1 cellular context compared by ENCODE assay signal in genomic region chr6:83192871-83193746, GRCh38.
A peak's percentile ranks its signal among the peaks of the same experiment; 100 is the strongest.
TF ChIP-seq lines count a peak whose summit lies in the region.

TSS of gene PGM3 (minus strand) at chr6:83193265. CDS start at chr6:83191012, 2,253 bp downstream.
TSS of gene RWDD2A (plus strand) at chr6:83193357. CDS start at chr6:83194452, 1,095 bp downstream.

TF ChIP-seq in HepG2, 621 proteins besides CTCF, POLR2A, EP300 and RAD21 (continued from another document and continues in another):
- TF ChIP-seq RNF219 (CRISPR knock-in tag; IDR thresholded peaks at IDR 0.05) (no peak; the same call in 1 of the 2 replicates), ZNF451 (CRISPR knock-in tag; IDR thresholded peaks at IDR 0.05) (no peak), FOXK1 (CRISPR knock-in tag; IDR thresholded peaks at IDR 0.05; ENCODE audit: borderline replicate concordance, low read depth) (peak; percentile 38; the same call in 1 of the 2 replicates), ZNF652 (CRISPR knock-in tag; IDR thresholded peaks at IDR 0.05; ENCODE audit: borderline replicate concordance, low read depth) (no peak), ZNF205 (CRISPR knock-in tag; IDR thresholded peaks at IDR 0.05) (peak; percentile 49; the same call in 1 of the 2 replicates), BRF2 (CRISPR knock-in tag; IDR thresholded peaks at IDR 0.05) (no peak), SOX6 (IDR thresholded peaks at IDR 0.05) (no peak), SOX6 (CRISPR knock-in tag; IDR thresholded peaks at IDR 0.05) (peak; percentile 33), HMG20B (CRISPR knock-in tag; conservative IDR thresholded peaks at IDR 0.05) (no peak), SMC3 (IDR thresholded peaks at IDR 0.05; ENCODE audit: low read length) (no peak), ZNF431 (CRISPR knock-in tag; IDR thresholded peaks at IDR 0.05; ENCODE audit: borderline replicate concordance, low read depth) (peak; percentile 65; the same call in 1 of the 2 replicates), POGZ (CRISPR knock-in tag; IDR thresholded peaks at IDR 0.05) (peak; percentile 70), SNAPC2 (CRISPR knock-in tag; IDR thresholded peaks at IDR 0.05) (peak; percentile 56; the same call in 1 of the 2 replicates), ATF3 (CRISPR knock-in tag; IDR thresholded peaks at IDR 0.05) (0 out of 2 replicates have a peak, but pooled peaks have one; percentile 47), MED13 (CRISPR knock-in tag; IDR thresholded peaks at IDR 0.05) (0 out of 2 replicates have a peak, but pooled peaks have one; percentile 32), AFF4 (CRISPR knock-in tag; IDR thresholded peaks at IDR 0.05) (no peak), ZNF263 (CRISPR knock-in tag; IDR thresholded peaks at IDR 0.05) (no peak), CENPT (CRISPR knock-in tag; IDR thresholded peaks at IDR 0.05; ENCODE audit: low read depth) (no peak), ZNF362 (CRISPR knock-in tag; IDR thresholded peaks at IDR 0.05; ENCODE audit: borderline replicate concordance) (no peak), ZBTB25 (CRISPR knock-in tag; IDR thresholded peaks at IDR 0.05) (0 out of 2 replicates have a peak, but pooled peaks have one; percentile 47), ZNF782 (CRISPR knock-in tag; IDR thresholded peaks at IDR 0.05; ENCODE audit: borderline replicate concordance) (no peak), MAFK (conservative IDR thresholded peaks at IDR 0.05 in 1 of 2, IDR thresholded peaks at IDR 0.05 in 1 of 2; ENCODE audit: low read length in 2 of 2) (no peak), ZBTB21 (CRISPR knock-in tag; IDR thresholded peaks at IDR 0.05) (no peak), PTBP1 (IDR thresholded peaks at IDR 0.05; ENCODE audit: low read depth, low read length, poor library complexity, severe bottlenecking) (no peak), ZFP36L2 (CRISPR knock-in tag; IDR thresholded peaks at IDR 0.05) (no peak; the same call in 1 of the 2 replicates), ZNF180 (CRISPR knock-in tag; IDR thresholded peaks at IDR 0.05; ENCODE audit: borderline replicate concordance, low read depth) (no peak), ZFYVE20 (CRISPR knock-in tag; IDR thresholded peaks at IDR 0.05; ENCODE audit: borderline replicate concordance, low read depth) (peak; percentile 62; the same call in 1 of the 2 replicates), ZNF230 (CRISPR knock-in tag; IDR thresholded peaks at IDR 0.05) (no peak; the same call in 1 of the 2 replicates), ZFP90 (CRISPR knock-in tag; IDR thresholded peaks at IDR 0.05; ENCODE audit: borderline replicate concordance) (peak; percentile 68; the same call in 1 of the 2 replicates), POLR2G (IDR thresholded peaks at IDR 0.05; ENCODE audit: low read depth, low read length) (peak; percentile 96), NFYC (CRISPR knock-in tag; IDR thresholded peaks at IDR 0.05) (peak; percentile 81), ZNF407 (CRISPR knock-in tag; IDR thresholded peaks at IDR 0.05; ENCODE audit: not compliant biosample characterization) (peak; percentile 59), KLF9 (CRISPR knock-in tag; IDR thresholded peaks at IDR 0.05; ENCODE audit: low read depth) (peak; percentile 70; the same call in 1 of the 2 replicates), ZNF30 (CRISPR knock-in tag; IDR thresholded peaks at IDR 0.05) (no peak; the same call in 1 of the 2 replicates), ZNF772 (CRISPR knock-in tag; IDR thresholded peaks at IDR 0.05) (peak; percentile 79; the same call in 1 of the 2 replicates), ZSCAN25 (CRISPR knock-in tag; IDR thresholded peaks at IDR 0.05) (peak; percentile 60; the same call in 1 of the 2 replicates), ZNF891 (CRISPR knock-in tag; IDR thresholded peaks at IDR 0.05) (peak; percentile 57; the same call in 1 of the 2 replicates), MED8 (CRISPR knock-in tag; IDR thresholded peaks at IDR 0.05; ENCODE audit: insufficient replicate concordance) (peak; percentile 37), SPEN (CRISPR knock-in tag; IDR thresholded peaks at IDR 0.05; ENCODE audit: low read depth) (peak; percentile 85), ZNF121 (CRISPR knock-in tag; IDR thresholded peaks at IDR 0.05) (peak; percentile 77), REXO4 (CRISPR knock-in tag; IDR thresholded peaks at IDR 0.05; ENCODE audit: borderline replicate concordance) (no peak), ZNF605 (CRISPR knock-in tag; IDR thresholded peaks at IDR 0.05) (0 out of 2 replicates have a peak, but pooled peaks have one; percentile 53), ZZZ3 (CRISPR knock-in tag; IDR thresholded peaks at IDR 0.05; ENCODE audit: borderline replicate concordance) (0 out of 2 replicates have a peak, but pooled peaks have one; percentile 15), RELA (CRISPR knock-in tag; IDR thresholded peaks at IDR 0.05) (no peak), AHR (CRISPR knock-in tag; IDR thresholded peaks at IDR 0.05) (no peak), BATF2 (CRISPR knock-in tag; IDR thresholded peaks at IDR 0.05) (peak; percentile 34; the same call in 1 of the 2 replicates), TGIF2 (CRISPR knock-in tag; IDR thresholded peaks at IDR 0.05) (no peak), ZKSCAN8 (CRISPR knock-in tag; IDR thresholded peaks at IDR 0.05; ENCODE audit: borderline replicate concordance) (no peak), ZNF552 (CRISPR knock-in tag; IDR thresholded peaks at IDR 0.05; ENCODE audit: borderline replicate concordance) (no peak)
